Comparison of ENCODE assay signal across 29 cellular contexts in genomic region chr6:122615409-122615808, GRCh38.
"Had no signal": no experiment of that assay in that cellular context is flagged by ENCODE, and none has a peak within 500 bp of the region (broad histone marks: within the 10 kb centered on the region; RNA-seq: fewer than 3 reads in every experiment).

No MANE protein-coding gene starts in this region.

- H3K9me3 ChIP-seq: stomach, suprapubic skin, testis, thoracic aorta, thyroid gland, tibial artery, tibial nerve, transverse colon, upper lobe of left lung, upper lobe of right lung, uterus, vagina had no signal

- FAIRE-seq: urothelium cell line had no signal

- H3K4me3 Mint-ChIP-seq: stimulated activated effector memory CD8-positive, alpha-beta T cell treated with anti-CD3 and anti-CD28 coated beads, Interleukin-12 subunit alpha, Interleukin-12 subunit beta, amount 100 ng/mL, for 72 hours; stimulated activated memory B cell treated with anti-CD40 and anti-IgM and Interleukin-4, amounts not matched to agents 10 μg/mL and 1 μg/mL and 100 μg/mL, for 72 hours; stimulated activated naive B cell treated with anti-CD40 and anti-IgM and Interleukin-4, amounts not matched to agents 10 μg/mL and 1 μg/mL and 100 μg/mL, for 72 hours; stimulated activated naive CD8-positive, alpha-beta T cell treated with anti-CD3 and anti-CD28 coated beads, Interleukin-15, amount 100 ng/mL, for 72 hours; stimulated activated naive CD8-positive, alpha-beta T cell treated with anti-CD3 and anti-CD28 coated beads, Interleukin-15, Interleukin-2, amounts not matched to agents 100 ng/mL and 50 ng/mL, for 24 hours; type B pancreatic cell had no signal

- H3K36me3 ChIP-seq: stomach, suprapubic skin, thoracic aorta, thyroid gland, tibial artery, tibial nerve, transverse colon, upper lobe of left lung, upper lobe of right lung, uterus, vagina had no signal

- H3K27ac Mint-ChIP-seq: stimulated activated effector memory CD8-positive, alpha-beta T cell treated with anti-CD3 and anti-CD28 coated beads, Interleukin-12 subunit alpha, Interleukin-12 subunit beta, amount 100 ng/mL, for 72 hours; stimulated activated memory B cell treated with anti-CD40 and anti-IgM and Interleukin-4, amounts not matched to agents 10 μg/mL and 1 μg/mL and 100 μg/mL, for 72 hours; stimulated activated naive B cell treated with anti-CD40 and anti-IgM and Interleukin-4, amounts not matched to agents 10 μg/mL and 1 μg/mL and 100 μg/mL, for 72 hours; stimulated activated naive CD8-positive, alpha-beta T cell treated with anti-CD3 and anti-CD28 coated beads, Interleukin-15, amount 100 ng/mL, for 72 hours; stimulated activated naive CD8-positive, alpha-beta T cell treated with anti-CD3 and anti-CD28 coated beads, Interleukin-15, Interleukin-2, amounts not matched to agents 100 ng/mL and 50 ng/mL, for 24 hours; type B pancreatic cell had no signal

- ATAC-seq: stimulated activated effector memory CD8-positive, alpha-beta T cell treated with anti-CD3 and anti-CD28 coated beads, Interleukin-12 subunit alpha, Interleukin-12 subunit beta, amount 100 ng/mL, for 72 hours; stimulated activated memory B cell treated with anti-CD40 and anti-IgM and Interleukin-4, amounts not matched to agents 10 μg/mL and 1 μg/mL and 100 μg/mL, for 72 hours; stimulated activated naive B cell treated with anti-CD40 and anti-IgM and Interleukin-4, amounts not matched to agents 10 μg/mL and 1 μg/mL and 100 μg/mL, for 72 hours; stimulated activated naive CD8-positive, alpha-beta T cell treated with anti-CD3 and anti-CD28 coated beads, Interleukin-15, amount 100 ng/mL, for 72 hours; stimulated activated naive CD8-positive, alpha-beta T cell treated with anti-CD3 and anti-CD28 coated beads, Interleukin-15, Interleukin-2, amounts not matched to agents 100 U/mL and 50 U/mL, for 24 hours; upper lobe of right lung had no signal

- H3K9me3 Mint-ChIP-seq: stimulated activated naive CD8-positive, alpha-beta T cell treated with anti-CD3 and anti-CD28 coated beads, Interleukin-15, Interleukin-2, amounts not matched to agents 100 ng/mL and 50 ng/mL, for 24 hours had no signal

- H3K27me3 ChIP-seq: suprapubic skin, testis, thyroid gland, tibial artery, vagina had no signal

- H3K27ac ChIP-seq: stomach, suprapubic skin, testis, thoracic aorta, thyroid gland, tibial artery, tibial nerve, transverse colon, upper lobe of left lung, upper lobe of right lung, uterus, vagina had no signal

- H3K36me3 Mint-ChIP-seq: stimulated activated effector memory CD8-positive, alpha-beta T cell treated with anti-CD3 and anti-CD28 coated beads, Interleukin-12 subunit alpha, Interleukin-12 subunit beta, amount 100 ng/mL, for 72 hours; stimulated activated memory B cell treated with anti-CD40 and anti-IgM and Interleukin-4, amounts not matched to agents 10 μg/mL and 1 μg/mL and 100 μg/mL, for 72 hours had no signal

- H3K4me3 ChIP-seq: stomach, suprapubic skin, testis, thoracic aorta, thyroid gland, tibial artery, tibial nerve, transverse colon, upper lobe of left lung, upper lobe of right lung, uterus, vagina had no signal

- DNase-seq: stimulated activated CD4-positive, alpha-beta T cell treated with anti-CD3 and anti-CD28 coated beads, Interleukin-2, amount 100 ng/mL, for 48 hours; stimulated activated CD4-positive, alpha-beta T cell treated with anti-CD3 and anti-CD28 coated beads, Interleukin-4, amount 100 ng/mL, for 1 hour; stimulated activated CD4-positive, alpha-beta T cell treated with anti-CD3 and anti-CD28 coated beads, Interleukin-4, amount 100 ng/mL, for 24 hours; stimulated activated CD4-positive, alpha-beta T cell treated with anti-CD3 and anti-CD28 coated beads, Interleukin-4, amount 100 ng/mL, for 4 hours; stimulated activated CD8-positive, alpha-beta memory T cell treated with anti-CD3 and anti-CD28 coated beads, Interleukin-4, amount 100 ng/mL, for 48 hours; stimulated activated naive B cell treated with anti-CD40 and anti-IgM and Interleukin-4, amounts not matched to agents 10 μg/mL and 1 μg/mL and 100 μg/mL, for 72 hours; stimulated activated naive CD4-positive, alpha-beta T cell; stimulated activated naive CD4-positive, alpha-beta T cell treated with Interleukin-2 at 50 U/mL for 16 hours; stimulated activated naive CD8-positive, alpha-beta T cell treated with anti-CD3 and anti-CD28 coated beads, Interleukin-15, amount 100 ng/mL, for 72 hours; stimulated activated naive CD8-positive, alpha-beta T cell treated with anti-CD3 and anti-CD28 coated beads, Interleukin-15, Interleukin-2, amounts not matched to agents 100 U/mL and 50 U/mL, for 24 hours; stomach; substantia nigra; testis; thyroid gland; tibial artery; transverse colon; trophoblast cell; upper lobe of left lung; upper lobe of right lung; uterus had no signal
